Comparison of ENCODE assay signal across 10 cellular contexts in the genomic region with DNA sequence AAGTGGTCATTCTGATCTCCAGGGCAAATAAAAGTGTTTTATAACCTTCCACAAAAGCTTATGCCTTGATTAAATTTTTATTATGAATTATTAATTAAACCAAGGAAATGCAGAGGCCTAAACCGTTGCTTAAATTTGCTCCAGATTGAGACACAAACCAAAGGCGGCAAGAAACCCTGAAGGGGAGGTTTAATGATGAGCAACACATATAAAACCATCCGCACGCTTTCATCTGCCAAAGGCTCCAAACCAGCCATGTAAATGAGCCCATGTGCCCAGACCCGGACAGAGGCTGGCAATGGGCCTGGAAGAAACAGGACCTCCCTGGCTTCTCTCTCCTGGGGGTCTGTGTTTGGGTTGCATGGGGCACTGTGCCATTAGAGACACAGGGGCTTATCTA.
"Had no signal": no experiment of that assay in that cellular context is flagged by ENCODE, and none has a peak within 500 bp of the region (broad histone marks: within the 10 kb centered on the region; RNA-seq: fewer than 3 reads in every experiment).

No MANE protein-coding gene starts in this region.

- H3K4me3 ChIP-seq: GM23248 had no signal

- H3K4me3 Mint-ChIP-seq: H9, HFFc6 had no signal

- H3K9ac ChIP-seq: GM23248, KMS-11 had no signal

- H3K4me2 ChIP-seq: KMS-11 had no signal

- H3K27ac Mint-ChIP-seq: H9, HFFc6, IgD-negative memory B cell had no signal

- DNase-seq: GM23248, GOT3, H9, HCEC 1CT, HFFc6, KBM-7 had no signal

- H3K9me3 Mint-ChIP-seq: H9, HFFc6, IgD-negative memory B cell had no signal

- ATAC-seq: HepG2 had no signal

- H3K4me1 Mint-ChIP-seq: H9 had no signal

- H3K27ac ChIP-seq: GM23248, HL-60, KMS-11 had no signal

- H2AFZ ChIP-seq: GM23248 had no signal
